Comparison of ENCODE assay signal across 29 cellular contexts in the genomic region with DNA sequence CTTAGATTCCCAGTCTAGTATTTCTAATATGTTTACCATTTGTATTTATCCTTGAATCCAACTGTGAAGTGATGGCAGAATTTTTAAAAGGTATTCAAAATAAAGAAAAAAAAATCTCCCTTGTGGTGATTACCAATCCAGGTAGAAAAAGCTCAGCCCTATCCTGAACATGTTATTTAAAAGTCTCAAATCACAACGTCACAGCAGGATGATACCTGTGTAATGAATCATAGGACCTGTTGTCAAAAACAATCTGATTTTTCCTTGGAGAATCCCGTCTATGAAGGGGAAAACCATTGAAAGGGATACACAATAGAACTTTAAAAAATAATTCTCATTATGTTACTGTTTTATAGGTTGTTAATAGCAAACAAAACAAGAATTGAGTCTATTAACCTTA.
"Had no signal": no experiment of that assay in that cellular context is flagged by ENCODE, and none has a peak within 500 bp of the region (broad histone marks: within the 10 kb centered on the region; RNA-seq: fewer than 3 reads in every experiment).

No MANE protein-coding gene starts in this region.

- H3K36me3 Mint-ChIP-seq: activated naive CD8-positive, alpha-beta T cell had no signal

- H3K27me3 ChIP-seq: body of pancreas, cardiac muscle cell, heart left ventricle had no signal

- H3K4me3 Mint-ChIP-seq: activated CD8-positive, alpha-beta T cell treated with anti-CD3 and anti-CD28 coated beads for 36 hours; activated naive CD8-positive, alpha-beta T cell; activated T-cell treated with anti-CD3 and anti-CD28 coated beads, Interleukin-2, amount 50 U/mL, for 4 hours; activated T-helper 17 cell treated with anti-CD3 and anti-CD28 coated beads, Interleukin-2, amount 50 U/mL, for 72 hours; central memory CD8-positive, alpha-beta T cell; effector memory CD8-positive, alpha-beta T cell; WTC11 had no signal

- DNase-seq: activated CD4-positive, alpha-beta T cell treated with anti-CD3 and anti-CD28 coated beads for 48 hours; activated CD4-positive, alpha-beta T cell treated with anti-CD3 and anti-CD28 coated beads, Interleukin-2, amount 50 U/mL, for 1 hour; activated CD4-positive, alpha-beta T cell treated with anti-CD3 and anti-CD28 coated beads, Interleukin-2, amount 50 U/mL, for 48 hours; activated CD8-positive, alpha-beta memory T cell treated with anti-CD3 and anti-CD28 coated beads for 24 hours; activated CD8-positive, alpha-beta T cell treated with anti-CD3 and anti-CD28 coated beads for 36 hours; activated effector memory CD4-positive, alpha-beta T cell treated with Interleukin-2 at 50 U/mL for 16 hours; activated gamma-delta T cell treated with Interleukin-2 at 50 U/mL for 16 hours; activated naive CD4-positive, alpha-beta T cell treated with anti-CD3 and anti-CD28 coated beads, Interleukin-2, amount 50 U/mL, for 16 hours; activated naive CD4-positive, alpha-beta T cell treated with Interleukin-2 at 50 U/mL for 16 hours; activated T-cell treated with anti-CD3 and anti-CD28 coated beads, Interleukin-2, amount 50 U/mL, for 4 hours; amniotic stem cell; anterior cingulate cortex; body of pancreas; cortex of kidney; dermis blood vessel endothelial cell; effector CD4-positive, alpha-beta T cell; effector memory CD8-positive, alpha-beta T cell; esophagus squamous epithelium; heart left ventricle; T-helper 2 cell had no signal

- H3K9me3 Mint-ChIP-seq: activated CD8-positive, alpha-beta T cell treated with anti-CD3 and anti-CD28 coated beads for 36 hours; activated T-cell treated with anti-CD3 and anti-CD28 coated beads, Interleukin-2, amount 50 U/mL, for 4 hours; activated T-helper 17 cell treated with anti-CD3 and anti-CD28 coated beads, Interleukin-2, amount 50 U/mL, for 72 hours; central memory CD8-positive, alpha-beta T cell; effector memory CD8-positive, alpha-beta T cell; WTC11 had no signal

- H3K27ac Mint-ChIP-seq: activated CD8-positive, alpha-beta T cell treated with anti-CD3 and anti-CD28 coated beads for 36 hours; activated naive CD8-positive, alpha-beta T cell; activated T-helper 17 cell treated with anti-CD3 and anti-CD28 coated beads, Interleukin-2, amount 50 U/mL, for 72 hours; effector memory CD8-positive, alpha-beta T cell had no signal

- FAIRE-seq: colon, frontal cortex had no signal

- H3K4me3 ChIP-seq: body of pancreas, cardiac muscle cell, esophagus squamous epithelium, heart left ventricle had no signal

- ATAC-seq: activated CD8-positive, alpha-beta T cell treated with anti-CD3 and anti-CD28 coated beads for 36 hours; activated T-cell treated with anti-CD3 and anti-CD28 coated beads, Interleukin-2, amount 50 U/mL, for 4 hours; activated T-helper 17 cell treated with anti-CD3 and anti-CD28 coated beads, Interleukin-2, amount 50 U/mL, for 72 hours; body of pancreas; effector memory CD8-positive, alpha-beta T cell; heart left ventricle; WTC11 had no signal

- H3K4me1 Mint-ChIP-seq: central memory CD8-positive, alpha-beta T cell had no signal

- H3K27ac ChIP-seq: body of pancreas, cardiac muscle cell, epithelial cell of prostate, esophagus squamous epithelium, heart left ventricle, VCaP had no signal

- H3K9me3 ChIP-seq: body of pancreas, esophagus squamous epithelium, heart left ventricle had no signal
